Comparison of ENCODE assay signal across 1 cellular context in the genomic region with DNA sequence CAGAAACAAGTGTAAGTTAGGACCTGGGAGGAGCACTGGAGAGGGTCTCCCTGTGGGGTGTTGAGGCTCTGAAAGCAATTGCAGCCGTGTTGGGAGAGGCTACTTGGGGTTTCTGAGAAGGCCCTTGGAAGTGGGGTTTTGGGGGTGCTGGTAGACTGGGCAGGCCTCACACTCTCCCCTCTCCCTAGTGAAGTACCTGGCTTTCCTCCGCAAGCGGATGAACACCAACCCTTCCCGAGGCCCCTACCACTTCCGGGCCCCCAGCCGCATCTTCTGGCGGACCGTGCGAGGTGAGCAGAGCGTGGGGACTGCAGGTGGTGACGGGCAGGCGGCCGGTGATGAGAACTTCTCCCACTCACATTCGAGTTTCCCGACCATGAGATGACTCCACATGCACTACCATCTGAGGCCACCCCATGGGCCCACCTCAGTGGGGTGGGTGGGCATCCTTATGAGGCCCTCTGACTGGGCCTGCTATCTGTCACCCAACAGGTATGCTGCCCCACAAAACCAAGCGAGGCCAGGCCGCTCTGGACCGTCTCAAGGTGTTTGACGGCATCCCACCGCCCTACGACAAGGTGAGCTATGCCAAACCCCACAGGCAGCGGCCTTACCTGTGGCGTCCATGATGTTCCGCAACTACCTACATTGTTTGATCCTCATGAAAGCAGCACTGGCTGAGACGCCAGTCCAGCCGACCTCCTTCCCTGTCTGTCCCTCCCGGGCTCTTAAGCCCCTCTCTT.
TF ChIP-seq lines count a peak whose summit lies in the region.

No MANE protein-coding gene starts in this region.

TF ChIP-seq in K562, 482 proteins besides CTCF, POLR2A, EP300 and RAD21:
- TF ChIP-seq ZNF766 (CRISPR knock-in tag; conservative IDR thresholded peaks at IDR 0.05) (no peak), FOXP1 (CRISPR knock-in tag; IDR thresholded peaks at IDR 0.05) (no peak), CTBP1 (IDR thresholded peaks at IDR 0.05; ENCODE audit: borderline replicate concordance) (no peak), CBX5 (IDR thresholded peaks at IDR 0.05; ENCODE audit: borderline replicate concordance, low read depth) (no peak), SNRNP70 (optimal IDR thresholded peaks at IDR 0.05; ENCODE audit: low read depth, low read length) (peak; percentile 81), ZNF184 (CRISPR knock-in tag; IDR thresholded peaks at IDR 0.05) (no peak), POLR2AphosphoS5 (IDR thresholded peaks at IDR 0.05; ENCODE audit: control insufficient read depth, insufficient read depth, low read depth, low read length) (no peak), NCOA6 (IDR thresholded peaks at IDR 0.05) (no peak), POLR2G (IDR thresholded peaks at IDR 0.05; ENCODE audit: low read depth, low read length) (peak; percentile 71), ZNF23 (CRISPR knock-in tag; IDR thresholded peaks at IDR 0.05) (no peak), EWSR1 (IDR thresholded peaks at IDR 0.05; ENCODE audit: borderline replicate concordance, low read depth, partially characterized antibody) (no peak), RBM22 (IDR thresholded peaks at IDR 0.05; ENCODE audit: low read depth, low read length, poor library complexity, severe bottlenecking) (peak; percentile 57), PRPF4 (IDR thresholded peaks at IDR 0.05; ENCODE audit: insufficient read depth, low read depth, low read length, poor library complexity, severe bottlenecking) (peak; percentile 70), MTA2 (IDR thresholded peaks at IDR 0.05; ENCODE audit: low read depth) (no peak), POLR2B (IDR thresholded peaks at IDR 0.05; ENCODE audit: low read depth, partially characterized antibody) (peak; percentile 23), HLTF (IDR thresholded peaks at IDR 0.05) (no peak), ZNF280B (CRISPR knock-in tag; IDR thresholded peaks at IDR 0.05) (no peak), NRF1 (conservative IDR thresholded peaks at IDR 0.05 in 1 of 2, IDR thresholded peaks at IDR 0.05 in 1 of 2) (no peak), TAF1 (IDR thresholded peaks at IDR 0.05; ENCODE audit: control insufficient read depth, extremely low read depth, insufficient read depth, low read length, severe bottlenecking) (no peak), ZFPM2 (CRISPR knock-in tag; IDR thresholded peaks at IDR 0.05) (no peak), ILF3 (IDR thresholded peaks at IDR 0.05; ENCODE audit: borderline replicate concordance) (0 out of 2 replicates have a peak, but pooled peaks have one; percentile 51), SMAD4 (CRISPR knock-in tag; conservative IDR thresholded peaks at IDR 0.05) (no peak), SMAD2 (IDR thresholded peaks at IDR 0.05; ENCODE audit: low read depth, low read length) (no peak), ZBTB17 (CRISPR knock-in tag; IDR thresholded peaks at IDR 0.05) (no peak), GTF2E2 (tag; IDR thresholded peaks at IDR 0.05) (no peak), GABPB1 (CRISPR knock-in tag; IDR thresholded peaks at IDR 0.05) (0 out of 2 replicates have a peak, but pooled peaks have one; percentile 14), NCOA2 (IDR thresholded peaks at IDR 0.05; ENCODE audit: partially characterized antibody in 2 of 2) (no peak), TOE1 (IDR thresholded peaks at IDR 0.05; ENCODE audit: borderline replicate concordance) (no peak), TOE1 (CRISPR knock-in tag; IDR thresholded peaks at IDR 0.05; ENCODE audit: borderline replicate concordance, low read depth) (0 out of 2 replicates have a peak, but pooled peaks have one; percentile 14), SRSF1 (IDR thresholded peaks at IDR 0.05; ENCODE audit: low read depth, low read length) (no peak), MTA1 (IDR thresholded peaks at IDR 0.05; ENCODE audit: borderline replicate concordance) (no peak), TEAD1 (CRISPR knock-in tag; IDR thresholded peaks at IDR 0.05) (no peak), SIRT6 (IDR thresholded peaks at IDR 0.05; ENCODE audit: low read depth, low read length) (peak; percentile 42), ZNF133 (CRISPR knock-in tag; IDR thresholded peaks at IDR 0.05) (no peak), SRSF9 (IDR thresholded peaks at IDR 0.05; ENCODE audit: borderline replicate concordance, low read depth, low read length) (no peak), RBFOX2 (IDR thresholded peaks at IDR 0.05; ENCODE audit: low read depth, low read length) (peak; percentile 83), ZKSCAN3 (CRISPR knock-in tag; IDR thresholded peaks at IDR 0.05) (no peak), SUPT5H (IDR thresholded peaks at IDR 0.05) (peak; percentile 34; the same call in 1 of the 2 replicates), ZBTB33 (CRISPR knock-in tag; IDR thresholded peaks at IDR 0.05) (peak; percentile 46), MTF1 (CRISPR knock-in tag; IDR thresholded peaks at IDR 0.05; ENCODE audit: borderline replicate concordance) (no peak), FIP1L1 (IDR thresholded peaks at IDR 0.05; ENCODE audit: low read depth, low read length, poor library complexity, severe bottlenecking) (no peak), FOXM1 (IDR thresholded peaks at IDR 0.05; ENCODE audit: low read depth) (no peak), FOXM1 (CRISPR knock-in tag; IDR thresholded peaks at IDR 0.05; ENCODE audit: low read depth) (no peak), ARHGAP35 (IDR thresholded peaks at IDR 0.05; ENCODE audit: partially characterized antibody) (no peak), PPARD (CRISPR knock-in tag; IDR thresholded peaks at IDR 0.05) (no peak), FOXK2 (conservative IDR thresholded peaks at IDR 0.05 in 1 of 2, IDR thresholded peaks at IDR 0.05 in 1 of 2; ENCODE audit: low read depth in 2 of 2) (no peak), ZNF589 (CRISPR knock-in tag; IDR thresholded peaks at IDR 0.05; ENCODE audit: low read depth) (no peak), ZEB2 (IDR thresholded peaks at IDR 0.05) (no peak), BRF1 (IDR thresholded peaks at IDR 0.05; ENCODE audit: borderline replicate concordance, extremely low read depth, insufficient read length) (no peak), DNMT1 (IDR thresholded peaks at IDR 0.05) (no peak)
- TF ChIP-seq, protein P1, sequence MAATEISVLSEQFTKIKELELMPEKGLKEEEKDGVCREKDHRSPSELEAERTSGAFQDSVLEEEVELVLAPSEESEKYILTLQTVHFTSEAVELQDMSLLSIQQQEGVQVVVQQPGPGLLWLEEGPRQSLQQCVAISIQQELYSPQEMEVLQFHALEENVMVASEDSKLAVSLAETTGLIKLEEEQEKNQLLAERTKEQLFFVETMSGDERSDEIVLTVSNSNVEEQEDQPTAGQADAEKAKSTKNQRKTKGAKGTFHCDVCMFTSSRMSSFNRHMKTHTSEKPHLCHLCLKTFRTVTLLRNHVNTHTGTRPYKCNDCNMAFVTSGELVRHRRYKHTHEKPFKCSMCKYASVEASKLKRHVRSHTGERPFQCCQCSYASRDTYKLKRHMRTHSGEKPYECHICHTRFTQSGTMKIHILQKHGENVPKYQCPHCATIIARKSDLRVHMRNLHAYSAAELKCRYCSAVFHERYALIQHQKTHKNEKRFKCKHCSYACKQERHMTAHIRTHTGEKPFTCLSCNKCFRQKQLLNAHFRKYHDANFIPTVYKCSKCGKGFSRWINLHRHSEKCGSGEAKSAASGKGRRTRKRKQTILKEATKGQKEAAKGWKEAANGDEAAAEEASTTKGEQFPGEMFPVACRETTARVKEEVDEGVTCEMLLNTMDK (IDR thresholded peaks at IDR 0.05; ENCODE audit: borderline replicate concordance, insufficient read depth, low read depth, low read length, poor library complexity, severe bottlenecking): no peak
- TF ChIP-seq, protein P2, sequence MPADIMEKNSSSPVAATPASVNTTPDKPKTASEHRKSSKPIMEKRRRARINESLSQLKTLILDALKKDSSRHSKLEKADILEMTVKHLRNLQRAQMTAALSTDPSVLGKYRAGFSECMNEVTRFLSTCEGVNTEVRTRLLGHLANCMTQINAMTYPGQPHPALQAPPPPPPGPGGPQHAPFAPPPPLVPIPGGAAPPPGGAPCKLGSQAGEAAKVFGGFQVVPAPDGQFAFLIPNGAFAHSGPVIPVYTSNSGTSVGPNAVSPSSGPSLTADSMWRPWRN (IDR thresholded peaks at IDR 0.05; ENCODE audit: low read depth): no peak
- TF ChIP-seq, protein P3, sequence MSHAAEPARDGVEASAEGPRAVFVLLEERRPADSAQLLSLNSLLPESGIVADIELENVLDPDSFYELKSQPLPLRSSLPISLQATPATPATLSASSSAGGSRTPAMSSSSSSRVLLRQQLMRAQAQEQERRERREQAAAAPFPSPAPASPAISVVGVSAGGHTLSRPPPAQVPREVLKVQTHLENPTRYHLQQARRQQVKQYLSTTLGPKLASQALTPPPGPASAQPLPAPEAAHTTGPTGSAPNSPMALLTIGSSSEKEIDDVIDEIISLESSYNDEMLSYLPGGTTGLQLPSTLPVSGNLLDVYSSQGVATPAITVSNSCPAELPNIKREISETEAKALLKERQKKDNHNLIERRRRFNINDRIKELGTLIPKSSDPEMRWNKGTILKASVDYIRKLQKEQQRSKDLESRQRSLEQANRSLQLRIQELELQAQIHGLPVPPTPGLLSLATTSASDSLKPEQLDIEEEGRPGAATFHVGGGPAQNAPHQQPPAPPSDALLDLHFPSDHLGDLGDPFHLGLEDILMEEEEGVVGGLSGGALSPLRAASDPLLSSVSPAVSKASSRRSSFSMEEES (CRISPR knock-in tag; IDR thresholded peaks at IDR 0.05): no peak
- TF ChIP-seq, protein P4, sequence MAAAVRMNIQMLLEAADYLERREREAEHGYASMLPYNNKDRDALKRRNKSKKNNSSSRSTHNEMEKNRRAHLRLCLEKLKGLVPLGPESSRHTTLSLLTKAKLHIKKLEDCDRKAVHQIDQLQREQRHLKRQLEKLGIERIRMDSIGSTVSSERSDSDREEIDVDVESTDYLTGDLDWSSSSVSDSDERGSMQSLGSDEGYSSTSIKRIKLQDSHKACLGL (CRISPR knock-in tag; IDR thresholded peaks at IDR 0.05; ENCODE audit: borderline replicate concordance, poor library complexity, severe bottlenecking): no peak
- TF ChIP-seq, protein P5, sequence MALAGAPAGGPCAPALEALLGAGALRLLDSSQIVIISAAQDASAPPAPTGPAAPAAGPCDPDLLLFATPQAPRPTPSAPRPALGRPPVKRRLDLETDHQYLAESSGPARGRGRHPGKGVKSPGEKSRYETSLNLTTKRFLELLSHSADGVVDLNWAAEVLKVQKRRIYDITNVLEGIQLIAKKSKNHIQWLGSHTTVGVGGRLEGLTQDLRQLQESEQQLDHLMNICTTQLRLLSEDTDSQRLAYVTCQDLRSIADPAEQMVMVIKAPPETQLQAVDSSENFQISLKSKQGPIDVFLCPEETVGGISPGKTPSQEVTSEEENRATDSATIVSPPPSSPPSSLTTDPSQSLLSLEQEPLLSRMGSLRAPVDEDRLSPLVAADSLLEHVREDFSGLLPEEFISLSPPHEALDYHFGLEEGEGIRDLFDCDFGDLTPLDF (CRISPR knock-in tag; IDR thresholded peaks at IDR 0.05): 0 out of 2 replicates have a peak, but pooled peaks have one; percentile 16
